Comparison of ENCODE assay signal across 1 cellular context in the genomic region with DNA sequence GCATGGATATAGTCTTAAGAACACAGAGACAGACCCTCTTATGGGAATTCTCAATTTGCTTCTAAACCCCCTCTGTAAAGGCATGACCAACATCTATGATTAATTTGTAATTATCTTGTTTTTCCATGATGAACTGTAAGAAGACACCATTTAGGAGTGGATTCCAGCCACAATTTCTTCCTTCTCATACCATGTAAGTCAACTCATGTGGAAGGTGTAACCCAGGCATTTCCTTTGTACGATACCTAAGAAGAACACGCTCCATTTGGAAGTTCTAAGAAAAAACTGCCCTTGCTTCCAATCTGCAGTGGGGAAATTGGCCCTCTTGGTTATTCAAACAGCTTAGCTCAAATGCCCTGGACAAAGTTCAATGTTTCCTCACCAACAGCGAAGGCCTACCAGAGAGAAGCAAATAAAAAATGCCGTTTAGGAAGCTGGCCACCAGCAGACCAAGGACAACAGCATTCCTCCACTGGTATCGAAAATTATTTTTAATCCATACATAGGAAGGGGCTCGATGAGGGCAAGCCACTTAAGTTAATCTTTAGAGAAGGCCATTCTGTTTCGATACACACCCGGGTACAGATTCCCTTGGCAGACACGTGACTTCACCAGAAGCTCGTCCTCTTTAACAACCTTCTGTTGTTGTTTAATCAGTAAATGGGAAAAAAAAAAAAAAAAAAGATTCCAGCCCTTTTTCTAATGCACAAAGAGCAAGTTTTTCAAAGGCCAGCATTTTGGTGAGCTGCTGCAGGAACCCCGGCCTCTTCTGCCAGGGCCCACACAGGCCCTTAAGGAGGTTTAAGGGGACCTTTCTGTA.
TF ChIP-seq lines count a peak whose summit lies in the region.

No MANE protein-coding gene starts in this region.

TF ChIP-seq in HepG2, 621 proteins besides CTCF, POLR2A, EP300 and RAD21 (continued from another document and continues in another):
- TF ChIP-seq, protein P1, sequence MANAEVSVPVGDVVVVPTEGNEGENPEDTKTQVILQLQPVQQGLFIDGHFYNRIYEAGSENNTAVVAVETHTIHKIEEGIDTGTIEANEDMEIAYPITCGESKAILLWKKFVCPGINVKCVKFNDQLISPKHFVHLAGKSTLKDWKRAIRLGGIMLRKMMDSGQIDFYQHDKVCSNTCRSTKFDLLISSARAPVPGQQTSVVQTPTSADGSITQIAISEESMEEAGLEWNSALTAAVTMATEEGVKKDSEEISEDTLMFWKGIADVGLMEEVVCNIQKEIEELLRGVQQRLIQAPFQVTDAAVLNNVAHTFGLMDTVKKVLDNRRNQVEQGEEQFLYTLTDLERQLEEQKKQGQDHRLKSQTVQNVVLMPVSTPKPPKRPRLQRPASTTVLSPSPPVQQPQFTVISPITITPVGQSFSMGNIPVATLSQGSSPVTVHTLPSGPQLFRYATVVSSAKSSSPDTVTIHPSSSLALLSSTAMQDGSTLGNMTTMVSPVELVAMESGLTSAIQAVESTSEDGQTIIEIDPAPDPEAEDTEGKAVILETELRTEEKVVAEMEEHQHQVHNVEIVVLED (CRISPR knock-in tag; IDR thresholded peaks at IDR 0.05; ENCODE audit: borderline replicate concordance): no peak
- TF ChIP-seq, protein P2, sequence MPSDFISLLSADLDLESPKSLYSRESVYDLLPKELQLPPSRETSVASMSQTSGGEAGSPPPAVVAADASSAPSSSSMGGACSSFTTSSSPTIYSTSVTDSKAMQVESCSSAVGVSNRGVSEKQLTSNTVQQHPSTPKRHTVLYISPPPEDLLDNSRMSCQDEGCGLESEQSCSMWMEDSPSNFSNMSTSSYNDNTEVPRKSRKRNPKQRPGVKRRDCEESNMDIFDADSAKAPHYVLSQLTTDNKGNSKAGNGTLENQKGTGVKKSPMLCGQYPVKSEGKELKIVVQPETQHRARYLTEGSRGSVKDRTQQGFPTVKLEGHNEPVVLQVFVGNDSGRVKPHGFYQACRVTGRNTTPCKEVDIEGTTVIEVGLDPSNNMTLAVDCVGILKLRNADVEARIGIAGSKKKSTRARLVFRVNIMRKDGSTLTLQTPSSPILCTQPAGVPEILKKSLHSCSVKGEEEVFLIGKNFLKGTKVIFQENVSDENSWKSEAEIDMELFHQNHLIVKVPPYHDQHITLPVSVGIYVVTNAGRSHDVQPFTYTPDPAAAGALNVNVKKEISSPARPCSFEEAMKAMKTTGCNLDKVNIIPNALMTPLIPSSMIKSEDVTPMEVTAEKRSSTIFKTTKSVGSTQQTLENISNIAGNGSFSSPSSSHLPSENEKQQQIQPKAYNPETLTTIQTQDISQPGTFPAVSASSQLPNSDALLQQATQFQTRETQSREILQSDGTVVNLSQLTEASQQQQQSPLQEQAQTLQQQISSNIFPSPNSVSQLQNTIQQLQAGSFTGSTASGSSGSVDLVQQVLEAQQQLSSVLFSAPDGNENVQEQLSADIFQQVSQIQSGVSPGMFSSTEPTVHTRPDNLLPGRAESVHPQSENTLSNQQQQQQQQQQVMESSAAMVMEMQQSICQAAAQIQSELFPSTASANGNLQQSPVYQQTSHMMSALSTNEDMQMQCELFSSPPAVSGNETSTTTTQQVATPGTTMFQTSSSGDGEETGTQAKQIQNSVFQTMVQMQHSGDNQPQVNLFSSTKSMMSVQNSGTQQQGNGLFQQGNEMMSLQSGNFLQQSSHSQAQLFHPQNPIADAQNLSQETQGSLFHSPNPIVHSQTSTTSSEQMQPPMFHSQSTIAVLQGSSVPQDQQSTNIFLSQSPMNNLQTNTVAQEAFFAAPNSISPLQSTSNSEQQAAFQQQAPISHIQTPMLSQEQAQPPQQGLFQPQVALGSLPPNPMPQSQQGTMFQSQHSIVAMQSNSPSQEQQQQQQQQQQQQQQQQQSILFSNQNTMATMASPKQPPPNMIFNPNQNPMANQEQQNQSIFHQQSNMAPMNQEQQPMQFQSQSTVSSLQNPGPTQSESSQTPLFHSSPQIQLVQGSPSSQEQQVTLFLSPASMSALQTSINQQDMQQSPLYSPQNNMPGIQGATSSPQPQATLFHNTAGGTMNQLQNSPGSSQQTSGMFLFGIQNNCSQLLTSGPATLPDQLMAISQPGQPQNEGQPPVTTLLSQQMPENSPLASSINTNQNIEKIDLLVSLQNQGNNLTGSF (CRISPR knock-in tag; IDR thresholded peaks at IDR 0.05): no peak
- no peak for TF ChIP-seq ZBTB3 (CRISPR knock-in tag; IDR thresholded peaks at IDR 0.05; ENCODE audit: borderline replicate concordance, low read depth)
- TF ChIP-seq FOXK1 (CRISPR knock-in tag; IDR thresholded peaks at IDR 0.05; ENCODE audit: borderline replicate concordance, low read depth): peak; percentile 53; the same call in 1 of the 2 replicates
- TF ChIP-seq, protein P3, sequence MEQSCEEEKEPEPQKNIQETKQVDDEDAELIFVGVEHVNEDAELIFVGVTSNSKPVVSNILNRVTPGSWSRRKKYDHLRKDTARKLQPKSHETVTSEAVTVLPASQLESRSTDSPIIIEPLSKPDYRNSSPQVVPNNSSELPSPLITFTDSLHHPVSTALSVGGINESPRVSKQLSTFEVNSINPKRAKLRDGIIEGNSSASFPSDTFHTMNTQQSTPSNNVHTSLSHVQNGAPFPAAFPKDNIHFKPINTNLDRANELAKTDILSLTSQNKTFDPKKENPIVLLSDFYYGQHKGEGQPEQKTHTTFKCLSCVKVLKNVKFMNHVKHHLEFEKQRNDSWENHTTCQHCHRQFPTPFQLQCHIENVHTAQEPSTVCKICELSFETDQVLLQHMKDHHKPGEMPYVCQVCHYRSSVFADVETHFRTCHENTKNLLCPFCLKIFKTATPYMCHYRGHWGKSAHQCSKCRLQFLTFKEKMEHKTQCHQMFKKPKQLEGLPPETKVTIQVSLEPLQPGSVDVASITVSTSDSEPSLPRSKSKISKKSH (CRISPR knock-in tag; IDR thresholded peaks at IDR 0.05; ENCODE audit: borderline replicate concordance): no peak
- TF ChIP-seq, protein P4, sequence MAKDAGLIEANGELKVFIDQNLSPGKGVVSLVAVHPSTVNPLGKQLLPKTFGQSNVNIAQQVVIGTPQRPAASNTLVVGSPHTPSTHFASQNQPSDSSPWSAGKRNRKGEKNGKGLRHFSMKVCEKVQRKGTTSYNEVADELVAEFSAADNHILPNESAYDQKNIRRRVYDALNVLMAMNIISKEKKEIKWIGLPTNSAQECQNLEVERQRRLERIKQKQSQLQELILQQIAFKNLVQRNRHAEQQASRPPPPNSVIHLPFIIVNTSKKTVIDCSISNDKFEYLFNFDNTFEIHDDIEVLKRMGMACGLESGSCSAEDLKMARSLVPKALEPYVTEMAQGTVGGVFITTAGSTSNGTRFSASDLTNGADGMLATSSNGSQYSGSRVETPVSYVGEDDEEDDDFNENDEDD (CRISPR knock-in tag; IDR thresholded peaks at IDR 0.05; ENCODE audit: borderline replicate concordance): no peak
- TF ChIP-seq, protein P5, sequence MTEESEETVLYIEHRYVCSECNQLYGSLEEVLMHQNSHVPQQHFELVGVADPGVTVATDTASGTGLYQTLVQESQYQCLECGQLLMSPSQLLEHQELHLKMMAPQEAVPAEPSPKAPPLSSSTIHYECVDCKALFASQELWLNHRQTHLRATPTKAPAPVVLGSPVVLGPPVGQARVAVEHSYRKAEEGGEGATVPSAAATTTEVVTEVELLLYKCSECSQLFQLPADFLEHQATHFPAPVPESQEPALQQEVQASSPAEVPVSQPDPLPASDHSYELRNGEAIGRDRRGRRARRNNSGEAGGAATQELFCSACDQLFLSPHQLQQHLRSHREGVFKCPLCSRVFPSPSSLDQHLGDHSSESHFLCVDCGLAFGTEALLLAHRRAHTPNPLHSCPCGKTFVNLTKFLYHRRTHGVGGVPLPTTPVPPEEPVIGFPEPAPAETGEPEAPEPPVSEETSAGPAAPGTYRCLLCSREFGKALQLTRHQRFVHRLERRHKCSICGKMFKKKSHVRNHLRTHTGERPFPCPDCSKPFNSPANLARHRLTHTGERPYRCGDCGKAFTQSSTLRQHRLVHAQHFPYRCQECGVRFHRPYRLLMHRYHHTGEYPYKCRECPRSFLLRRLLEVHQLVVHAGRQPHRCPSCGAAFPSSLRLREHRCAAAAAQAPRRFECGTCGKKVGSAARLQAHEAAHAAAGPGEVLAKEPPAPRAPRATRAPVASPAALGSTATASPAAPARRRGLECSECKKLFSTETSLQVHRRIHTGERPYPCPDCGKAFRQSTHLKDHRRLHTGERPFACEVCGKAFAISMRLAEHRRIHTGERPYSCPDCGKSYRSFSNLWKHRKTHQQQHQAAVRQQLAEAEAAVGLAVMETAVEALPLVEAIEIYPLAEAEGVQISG (CRISPR knock-in tag; IDR thresholded peaks at IDR 0.05): peak; percentile 69
- TF ChIP-seq SP140L (CRISPR knock-in tag; IDR thresholded peaks at IDR 0.05; ENCODE audit: borderline replicate concordance): no peak
- no peak for TF ChIP-seq MTF1 (CRISPR knock-in tag; IDR thresholded peaks at IDR 0.05)
- TF ChIP-seq SRY (CRISPR knock-in tag; IDR thresholded peaks at IDR 0.05): 0 out of 2 replicates have a peak, but pooled peaks have one; percentile 7
- no peak for TF ChIP-seq ZMYM3 (CRISPR knock-in tag; IDR thresholded peaks at IDR 0.05)
- peak; percentile 61 for TF ChIP-seq ZNF614 (CRISPR knock-in tag; IDR thresholded peaks at IDR 0.05; ENCODE audit: borderline replicate concordance)
- TF ChIP-seq ZNF713 (CRISPR knock-in tag; IDR thresholded peaks at IDR 0.05): no peak
- TF ChIP-seq ZNF777 (CRISPR knock-in tag; IDR thresholded peaks at IDR 0.05): no peak
- TF ChIP-seq, protein P6, sequence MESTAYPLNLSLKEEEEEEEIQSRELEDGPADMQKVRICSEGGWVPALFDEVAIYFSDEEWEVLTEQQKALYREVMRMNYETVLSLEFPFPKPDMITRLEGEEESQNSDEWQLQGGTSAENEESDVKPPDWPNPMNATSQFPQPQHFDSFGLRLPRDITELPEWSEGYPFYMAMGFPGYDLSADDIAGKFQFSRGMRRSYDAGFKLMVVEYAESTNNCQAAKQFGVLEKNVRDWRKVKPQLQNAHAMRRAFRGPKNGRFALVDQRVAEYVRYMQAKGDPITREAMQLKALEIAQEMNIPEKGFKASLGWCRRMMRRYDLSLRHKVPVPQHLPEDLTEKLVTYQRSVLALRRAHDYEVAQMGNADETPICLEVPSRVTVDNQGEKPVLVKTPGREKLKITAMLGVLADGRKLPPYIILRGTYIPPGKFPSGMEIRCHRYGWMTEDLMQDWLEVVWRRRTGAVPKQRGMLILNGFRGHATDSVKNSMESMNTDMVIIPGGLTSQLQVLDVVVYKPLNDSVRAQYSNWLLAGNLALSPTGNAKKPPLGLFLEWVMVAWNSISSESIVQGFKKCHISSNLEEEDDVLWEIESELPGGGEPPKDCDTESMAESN (CRISPR knock-in tag; conservative IDR thresholded peaks at IDR 0.05): no peak
- TF ChIP-seq HOXD1 (CRISPR knock-in tag; IDR thresholded peaks at IDR 0.05): no peak
- no peak for TF ChIP-seq NFATC3 (CRISPR knock-in tag; IDR thresholded peaks at IDR 0.05)
- TF ChIP-seq, protein P7, sequence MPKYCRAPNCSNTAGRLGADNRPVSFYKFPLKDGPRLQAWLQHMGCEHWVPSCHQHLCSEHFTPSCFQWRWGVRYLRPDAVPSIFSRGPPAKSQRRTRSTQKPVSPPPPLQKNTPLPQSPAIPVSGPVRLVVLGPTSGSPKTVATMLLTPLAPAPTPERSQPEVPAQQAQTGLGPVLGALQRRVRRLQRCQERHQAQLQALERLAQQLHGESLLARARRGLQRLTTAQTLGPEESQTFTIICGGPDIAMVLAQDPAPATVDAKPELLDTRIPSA (CRISPR knock-in tag; IDR thresholded peaks at IDR 0.05; ENCODE audit: borderline replicate concordance): no peak
- TF ChIP-seq, protein P8, sequence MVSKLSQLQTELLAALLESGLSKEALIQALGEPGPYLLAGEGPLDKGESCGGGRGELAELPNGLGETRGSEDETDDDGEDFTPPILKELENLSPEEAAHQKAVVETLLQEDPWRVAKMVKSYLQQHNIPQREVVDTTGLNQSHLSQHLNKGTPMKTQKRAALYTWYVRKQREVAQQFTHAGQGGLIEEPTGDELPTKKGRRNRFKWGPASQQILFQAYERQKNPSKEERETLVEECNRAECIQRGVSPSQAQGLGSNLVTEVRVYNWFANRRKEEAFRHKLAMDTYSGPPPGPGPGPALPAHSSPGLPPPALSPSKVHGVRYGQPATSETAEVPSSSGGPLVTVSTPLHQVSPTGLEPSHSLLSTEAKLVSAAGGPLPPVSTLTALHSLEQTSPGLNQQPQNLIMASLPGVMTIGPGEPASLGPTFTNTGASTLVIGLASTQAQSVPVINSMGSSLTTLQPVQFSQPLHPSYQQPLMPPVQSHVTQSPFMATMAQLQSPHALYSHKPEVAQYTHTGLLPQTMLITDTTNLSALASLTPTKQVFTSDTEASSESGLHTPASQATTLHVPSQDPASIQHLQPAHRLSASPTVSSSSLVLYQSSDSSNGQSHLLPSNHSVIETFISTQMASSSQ (IDR thresholded peaks at IDR 0.05; ENCODE audit: low read depth): no peak
- TF ChIP-seq, protein P8 (CRISPR knock-in tag; IDR thresholded peaks at IDR 0.05; ENCODE audit: borderline replicate concordance): peak; percentile 49; the same call in 1 of the 2 replicates
- no peak for TF ChIP-seq ZBTB1 (CRISPR knock-in tag; IDR thresholded peaks at IDR 0.05; ENCODE audit: borderline replicate concordance)
- no peak for TF ChIP-seq SSRP1 (CRISPR knock-in tag; IDR thresholded peaks at IDR 0.05)
- no peak for TF ChIP-seq GATAD1 (CRISPR knock-in tag; IDR thresholded peaks at IDR 0.05)
- TF ChIP-seq ZFAT (CRISPR knock-in tag; conservative IDR thresholded peaks at IDR 0.05): no peak
- TF ChIP-seq, protein P9, sequence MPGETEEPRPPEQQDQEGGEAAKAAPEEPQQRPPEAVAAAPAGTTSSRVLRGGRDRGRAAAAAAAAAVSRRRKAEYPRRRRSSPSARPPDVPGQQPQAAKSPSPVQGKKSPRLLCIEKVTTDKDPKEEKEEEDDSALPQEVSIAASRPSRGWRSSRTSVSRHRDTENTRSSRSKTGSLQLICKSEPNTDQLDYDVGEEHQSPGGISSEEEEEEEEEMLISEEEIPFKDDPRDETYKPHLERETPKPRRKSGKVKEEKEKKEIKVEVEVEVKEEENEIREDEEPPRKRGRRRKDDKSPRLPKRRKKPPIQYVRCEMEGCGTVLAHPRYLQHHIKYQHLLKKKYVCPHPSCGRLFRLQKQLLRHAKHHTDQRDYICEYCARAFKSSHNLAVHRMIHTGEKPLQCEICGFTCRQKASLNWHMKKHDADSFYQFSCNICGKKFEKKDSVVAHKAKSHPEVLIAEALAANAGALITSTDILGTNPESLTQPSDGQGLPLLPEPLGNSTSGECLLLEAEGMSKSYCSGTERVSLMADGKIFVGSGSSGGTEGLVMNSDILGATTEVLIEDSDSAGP (CRISPR knock-in tag; IDR thresholded peaks at IDR 0.05; ENCODE audit: borderline replicate concordance): no peak
- TF ChIP-seq CBX5 (CRISPR knock-in tag; IDR thresholded peaks at IDR 0.05; ENCODE audit: borderline replicate concordance): peak; percentile 36; the same call in 1 of the 2 replicates
- TF ChIP-seq SETDB1 (CRISPR knock-in tag; IDR thresholded peaks at IDR 0.05; ENCODE audit: borderline replicate concordance): no peak
- no peak for TF ChIP-seq WIZ (CRISPR knock-in tag; IDR thresholded peaks at IDR 0.05)
- no peak for TF ChIP-seq SMAD1 (CRISPR knock-in tag; IDR thresholded peaks at IDR 0.05; ENCODE audit: borderline replicate concordance, low read depth)
- TF ChIP-seq ZBTB20 (CRISPR knock-in tag; IDR thresholded peaks at IDR 0.05; ENCODE audit: borderline replicate concordance, low read depth): no peak
- TF ChIP-seq CEBPG (CRISPR knock-in tag; IDR thresholded peaks at IDR 0.05): peak; percentile 76
